11 cellular contexts compared by ENCODE assay signal in genomic region chr2:238305965-238306679, GRCh38.
"Had no signal": no experiment of that assay in that cellular context is flagged by ENCODE, and none has a peak within 500 bp of the region (broad histone marks: within the 10 kb centered on the region; RNA-seq: fewer than 3 reads in every experiment).

No MANE protein-coding gene starts in this region.

- H3K9me3 ChIP-seq: ovary, tibial artery had no signal

- H3K36me3 ChIP-seq: brain microvascular endothelial cell, ovary, tibial artery had no signal

- ATAC-seq: T-helper 17 cell had no signal

- DNase-seq: activated CD4-positive, alpha-beta T cell treated with anti-CD3 and anti-CD28 coated beads, Interleukin-2, amount 50 U/mL, for 4 hours; activated gamma-delta T cell; activated T-cell treated with anti-CD3 and anti-CD28 coated beads, Interleukin-2, amount 50 U/mL, for 24 hours; amygdala; brain microvascular endothelial cell; endodermal cell; hypothalamus; ovary; T-helper 17 cell; tibial artery had no signal

- H3K4me3 ChIP-seq: ovary, skin epidermis, tibial artery had no signal

- H3K27ac ChIP-seq: brain microvascular endothelial cell, ovary, skin epidermis, tibial artery had no signal

- H3K4me1 ChIP-seq: tibial artery had no signal

- H3K27me3 ChIP-seq: brain microvascular endothelial cell, ovary had no signal
